In genomic region chr1:52552505-52553371, GRCh38 we compare ENCODE assay signal across 8 cellular contexts. TPM values are rescaled to one million over a fixed set of nuclear protein-coding genes. Genes with fewer than 3 reads are reported as not detected.
DNase-seq lines count a peak whose midpoint lies in the region; ATAC-seq, FAIRE-seq and TF ChIP-seq lines count a peak whose summit lies in the region.

A gene with protein sequence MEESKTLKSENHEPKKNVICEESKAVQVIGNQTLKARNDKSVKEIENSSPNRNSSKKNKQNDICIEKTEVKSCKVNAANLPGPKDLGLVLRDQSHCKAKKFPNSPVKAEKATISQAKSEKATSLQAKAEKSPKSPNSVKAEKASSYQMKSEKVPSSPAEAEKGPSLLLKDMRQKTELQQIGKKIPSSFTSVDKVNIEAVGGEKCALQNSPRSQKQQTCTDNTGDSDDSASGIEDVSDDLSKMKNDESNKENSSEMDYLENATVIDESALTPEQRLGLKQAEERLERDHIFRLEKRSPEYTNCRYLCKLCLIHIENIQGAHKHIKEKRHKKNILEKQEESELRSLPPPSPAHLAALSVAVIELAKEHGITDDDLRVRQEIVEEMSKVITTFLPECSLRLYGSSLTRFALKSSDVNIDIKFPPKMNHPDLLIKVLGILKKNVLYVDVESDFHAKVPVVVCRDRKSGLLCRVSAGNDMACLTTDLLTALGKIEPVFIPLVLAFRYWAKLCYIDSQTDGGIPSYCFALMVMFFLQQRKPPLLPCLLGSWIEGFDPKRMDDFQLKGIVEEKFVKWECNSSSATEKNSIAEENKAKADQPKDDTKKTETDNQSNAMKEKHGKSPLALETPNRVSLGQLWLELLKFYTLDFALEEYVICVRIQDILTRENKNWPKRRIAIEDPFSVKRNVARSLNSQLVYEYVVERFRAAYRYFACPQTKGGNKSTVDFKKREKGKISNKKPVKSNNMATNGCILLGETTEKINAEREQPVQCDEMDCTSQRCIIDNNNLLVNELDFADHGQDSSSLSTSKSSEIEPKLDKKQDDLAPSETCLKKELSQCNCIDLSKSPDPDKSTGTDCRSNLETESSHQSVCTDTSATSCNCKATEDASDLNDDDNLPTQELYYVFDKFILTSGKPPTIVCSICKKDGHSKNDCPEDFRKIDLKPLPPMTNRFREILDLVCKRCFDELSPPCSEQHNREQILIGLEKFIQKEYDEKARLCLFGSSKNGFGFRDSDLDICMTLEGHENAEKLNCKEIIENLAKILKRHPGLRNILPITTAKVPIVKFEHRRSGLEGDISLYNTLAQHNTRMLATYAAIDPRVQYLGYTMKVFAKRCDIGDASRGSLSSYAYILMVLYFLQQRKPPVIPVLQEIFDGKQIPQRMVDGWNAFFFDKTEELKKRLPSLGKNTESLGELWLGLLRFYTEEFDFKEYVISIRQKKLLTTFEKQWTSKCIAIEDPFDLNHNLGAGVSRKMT (N-terminal part only) (minus strand): TSS chr1:52553092. CDS start chr1:52526280, 26,812 bp downstream.

- no peak within 1 kb of the TSS for H2AFZ ChIP-seq in OCI-LY1 (ENCODE audit: low read length)

- peak; percentile 58 for ATAC-seq in GM19397 (IDR thresholded peaks at IDR 0.05; ENCODE audit: unreplicated experiment)
- peak; percentile 65 for ATAC-seq in esophagus mucosa

- H3K4me1 ChIP-seq in OCI-LY1 (ENCODE audit: insufficient read depth, low read length, severe bottlenecking) = peaks cover 36% of the 10 kb centered on the region
- H3K4me1 ChIP-seq in mucosa of stomach (ENCODE audit: control insufficient read depth, insufficient read depth, low read length) = no peaks in the 10 kb centered on the region

- no peaks in the 10 kb centered on the region for H3K36me3 ChIP-seq in OCI-LY1 (ENCODE audit: insufficient read depth, low read length)
- no peaks in the 10 kb centered on the region for H3K36me3 ChIP-seq in mucosa of stomach (ENCODE audit: control insufficient read depth, insufficient read depth, low read length)

- no peaks in the 10 kb centered on the region for H4K20me1 ChIP-seq in OCI-LY1 (ENCODE audit: insufficient read depth, low read length)

- 0 out of 2 replicates have a peak, but pooled peaks cover 10% of the 10 kb centered on the region for H3F3A ChIP-seq in OCI-LY1 (ENCODE audit: insufficient read depth, low read length)

- H3K4me3 ChIP-seq in OCI-LY1 (ENCODE audit: low read depth, low read length, poor library complexity, severe bottlenecking) = peak within 1 kb of the TSS; percentile 82
- H3K4me3 ChIP-seq in mucosa of stomach (ENCODE audit: low read length) = peak within 1 kb of the TSS; percentile 78

- peak; percentile 24; the same call in 1 of the 2 replicates for TF ChIP-seq CTCF in OCI-LY1 (IDR thresholded peaks at IDR 0.05; ENCODE audit: low read length)

- FAIRE-seq in HTR-8/SVneo (lab: Jason Lieb, UNC) = peak; percentile 93

- H3K9me3 ChIP-seq in OCI-LY1 (ENCODE audit: low read length) (no peaks in the 10 kb centered on the region), mucosa of stomach (ENCODE audit: control insufficient read depth, low read length) (no peaks in the 10 kb centered on the region)

- H3K9ac ChIP-seq in OCI-LY1 (ENCODE audit: low read length) (peak within 1 kb of the TSS; percentile 81), mucosa of stomach (ENCODE audit: low read length) (peak within 1 kb of the TSS; percentile 79)

- H3K27me3 ChIP-seq in OCI-LY1 (ENCODE audit: insufficient read depth, low read length) (no peaks in the 10 kb centered on the region), mucosa of stomach (ENCODE audit: control insufficient read depth, insufficient read depth, low read length) (no peaks in the 10 kb centered on the region)

- H3K4me2 ChIP-seq in OCI-LY1 (ENCODE audit: low read length) = peak within 1 kb of the TSS; percentile 99

- H3K9me2 ChIP-seq in OCI-LY1 (ENCODE audit: low read depth, low read length) = no peaks in the 10 kb centered on the region

- peak; percentile 75 for DNase-seq in CD1c-positive myeloid dendritic cell (ENCODE audit: extremely low spot score)
- DNase-seq in HTR-8/SVneo (ENCODE audit: insufficient read length, low spot score) = no peak
- peak; percentile 76 for DNase-seq in activated T-cell treated with anti-CD3 and anti-CD28 coated beads, Interleukin-2, amount 50 U/mL, for 1 hour
- peak; percentile 28 to 53 for DNase-seq in stimulated activated CD8-positive, alpha-beta memory T cell treated with anti-CD3 and anti-CD28 coated beads, Interleukin-4, amount 100 ng/mL, for 4 hours (ENCODE audit: low read depth in 2 of 2, low spot score in 1 of 2)

- peak within 1 kb of the TSS; percentile 87 for H3K27ac ChIP-seq in OCI-LY1 (ENCODE audit: low read depth, low read length, poor library complexity, severe bottlenecking)

- peaks cover 43% of the 10 kb centered on the region for H3K79me2 ChIP-seq in OCI-LY1 (ENCODE audit: insufficient read depth, low read length)

RNA-seq across cellular contexts. Expression of the gene that starts here (rescaled TPM):
- 21.9 TPM for total RNA-seq in esophagus mucosa
